Comparison of ENCODE assay signal across 11 cellular contexts in genomic region chr4:101334963-101335572, GRCh38. TPM values are rescaled to one million over a fixed set of nuclear protein-coding genes. Genes with fewer than 3 reads are reported as not detected.
DNase-seq lines count a peak whose midpoint lies in the region; ATAC-seq and TF ChIP-seq lines count a peak whose summit lies in the region.
"Had no signal": no experiment of that assay in that cellular context is flagged by ENCODE, and none has a peak within 500 bp of the region (broad histone marks: within the 10 kb centered on the region; RNA-seq: fewer than 3 reads in every experiment).

No MANE protein-coding gene starts in this region.

- no peak overlapping the region for H4K12ac ChIP-seq in trophoblast cell (ENCODE audit: low read depth, low read length)

- peaks cover 11 to 61% (median 46%) of the 10 kb centered on the region in 7 donors for H3K4me1 Mint-ChIP-seq in naive thymus-derived CD4-positive, alpha-beta T cell

- H3K4me1 ChIP-seq in MM.1S (ENCODE audit: low read length) (peaks cover 11% of the 10 kb centered on the region), trophoblast cell (ENCODE audit: control insufficient read depth in 1 of 2, insufficient read depth in 2 of 2, low read length in 2 of 2) (no peaks in the 10 kb centered on the region)
- peaks cover 0 to 16% of the 10 kb centered on the region in 2 donors for H3K4me1 ChIP-seq in naive thymus-derived CD4-positive, alpha-beta T cell (ENCODE audit: control insufficient read depth in 2 of 2, insufficient read depth in 2 of 2, low read length in 2 of 2)

- H3K79me1 ChIP-seq in trophoblast cell (ENCODE audit: low read length) = no peaks in the 10 kb centered on the region

- H3K36me3 ChIP-seq in MM.1S (replicated peaks; ENCODE audit: insufficient read depth, low read length) (no peaks in the 10 kb centered on the region), trophoblast cell (ENCODE audit: control insufficient read depth in 1 of 2, insufficient read depth in 2 of 2, low read length in 2 of 2) (no peaks in the 10 kb centered on the region)
- H3K36me3 ChIP-seq in naive thymus-derived CD4-positive, alpha-beta T cell (ENCODE audit: control insufficient read depth in 2 of 3, insufficient read depth in 3 of 3, low read length in 3 of 3) = no peaks in the 10 kb centered on the region

- no peak overlapping the region for H2BK12ac ChIP-seq in trophoblast cell (ENCODE audit: low read length)

- H3K14ac ChIP-seq in trophoblast cell (ENCODE audit: low read length) = no peak overlapping the region

- ATAC-seq in activated CD4-positive, CD25-positive, alpha-beta regulatory T cell treated with anti-CD3 and anti-CD28 coated beads, Interleukin-2, amount 50 U/mL, for 24 hours = peak; percentile 26 to 49
- ATAC-seq in GM21825 (IDR thresholded peaks at IDR 0.05; ENCODE audit: unreplicated experiment) = peak; percentile 49
- ATAC-seq in naive thymus-derived CD4-positive, alpha-beta T cell = peak; percentile 46

- no peak overlapping the region for H4K8ac ChIP-seq in trophoblast cell (ENCODE audit: low read depth, low read length)

- H3K9me3 Mint-ChIP-seq in naive thymus-derived CD4-positive, alpha-beta T cell = peaks cover 0 to 2% (median 0%) of the 10 kb centered on the region in 11 donors
- H3K9me3 Mint-ChIP-seq: naive B cell had no signal

- no peaks in the 10 kb centered on the region for H3K9me3 ChIP-seq in MM.1S (replicated peaks; ENCODE audit: insufficient read depth, low read length)
- no peaks in the 10 kb centered on the region for H3K9me3 ChIP-seq in naive thymus-derived CD4-positive, alpha-beta T cell (ENCODE audit: control insufficient read depth in 2 of 3, low read length in 3 of 3)
- no peaks in the 10 kb centered on the region for H3K9me3 ChIP-seq in trophoblast cell (ENCODE audit: insufficient read depth, low read depth, low read length)

- no peak overlapping the region for H4K91ac ChIP-seq in trophoblast cell (ENCODE audit: low read depth, low read length)

- POLR2A ChIA-PET in naive thymus-derived CD4-positive, alpha-beta T cell (lab: Charles Lee) = no interaction called here

- no peak overlapping the region for H3K9ac ChIP-seq in MM.1S (ENCODE audit: low read length)
- no peak overlapping the region for H3K9ac ChIP-seq in trophoblast cell (ENCODE audit: low read length)

- no peak overlapping the region for H3K4ac ChIP-seq in trophoblast cell (ENCODE audit: low read depth, low read length)

- H3K27ac Mint-ChIP-seq in naive thymus-derived CD4-positive, alpha-beta T cell = no peak overlapping the region

- intact Hi-C loops in naive thymus-derived CD4-positive, alpha-beta T cell (cut with micrococcal nuclease) = no loop called here

- no peaks in the 10 kb centered on the region for H3K9me2 ChIP-seq in MM.1S (replicated peaks; ENCODE audit: insufficient read depth, low read length)

- H3K23ac ChIP-seq in trophoblast cell (ENCODE audit: low read length) = no peak overlapping the region

- TF ChIP-seq CTCF in MM.1S (IDR thresholded peaks at IDR 0.05; ENCODE audit: low read length) = no peak

- no peaks in the 10 kb centered on the region for H3F3A ChIP-seq in MM.1S (ENCODE audit: insufficient read depth, low read length)

- H3K18ac ChIP-seq in trophoblast cell (ENCODE audit: low read length) = no peak overlapping the region

- no peak overlapping the region for H2AFZ ChIP-seq in MM.1S (ENCODE audit: low read length)
- H2AFZ ChIP-seq in trophoblast cell (ENCODE audit: insufficient read depth, low read length, poor library complexity) = no peak overlapping the region

- peaks cover 0 to 47% (median 0%) of the 10 kb centered on the region in 5 donors for H3K27me3 Mint-ChIP-seq in naive thymus-derived CD4-positive, alpha-beta T cell
- H3K27me3 Mint-ChIP-seq: naive B cell had no signal

- no peaks in the 10 kb centered on the region for H3K27me3 ChIP-seq in MM.1S (replicated peaks; ENCODE audit: insufficient read depth, low read length)
- no peaks in the 10 kb centered on the region for H3K27me3 ChIP-seq in naive thymus-derived CD4-positive, alpha-beta T cell (ENCODE audit: control insufficient read depth in 2 of 2, insufficient read depth in 2 of 2, low read length in 2 of 2)
- H3K27me3 ChIP-seq in trophoblast cell (ENCODE audit: insufficient read depth, low read length) = no peaks in the 10 kb centered on the region

- no peak overlapping the region for H2BK120ac ChIP-seq in trophoblast cell (ENCODE audit: insufficient read depth, low read length, poor library complexity)

- no peak overlapping the region for H2AK5ac ChIP-seq in trophoblast cell (ENCODE audit: low read length)

- H3K36me3 Mint-ChIP-seq in naive thymus-derived CD4-positive, alpha-beta T cell = peaks cover 0 to 13% (median 3%) of the 10 kb centered on the region in 5 donors

- no peak overlapping the region for H3K4me3 Mint-ChIP-seq in naive thymus-derived CD4-positive, alpha-beta T cell

- no peak overlapping the region for H3K27ac ChIP-seq in MM.1S (ENCODE audit: low read length)
- H3K27ac ChIP-seq in naive thymus-derived CD4-positive, alpha-beta T cell (ENCODE audit: low read depth, low read length) = no peak overlapping the region
- no peak overlapping the region for H3K27ac ChIP-seq in trophoblast cell (ENCODE audit: low read depth, low read length)

- WGBS in trophoblast cell (ENCODE audit: extremely low coverage, insufficient coverage, insufficient read length) = no CpG with 5 or more reads among the region's 6 CpGs

- H3K4me3 ChIP-seq in MM.1S (ENCODE audit: low read length) = no peak overlapping the region
- no peak overlapping the region for H3K4me3 ChIP-seq in naive thymus-derived CD4-positive, alpha-beta T cell (ENCODE audit: low read length)
- no peak overlapping the region for H3K4me3 ChIP-seq in trophoblast cell (ENCODE audit: low read depth, low read length)

- DNase-seq in activated CD4-positive, CD25-positive, alpha-beta regulatory T cell treated with anti-CD3 and anti-CD28 coated beads, Interleukin-2, amount 50 U/mL, for 72 hours = no peak
- DNase-seq in MM.1S (peak; percentile 71), HCEC 1CT (no peak), trophoblast cell (no peak)
- DNase-seq in naive thymus-derived CD4-positive, alpha-beta T cell = no peak
- no peak for DNase-seq in activated CD8-positive, alpha-beta memory T cell treated with anti-CD3 and anti-CD28 coated beads, Interleukin-2, amount 50 U/mL, for 4 hours
- DNase-seq: amniotic stem cell, naive B cell, NCI-H345 had no signal

- no peak overlapping the region for H2BK5ac ChIP-seq in trophoblast cell (ENCODE audit: low read depth, low read length, poor library complexity)

- H4K20me1 ChIP-seq in MM.1S (ENCODE audit: insufficient read depth, low read length) = no peaks in the 10 kb centered on the region

- H3K79me2 ChIP-seq in MM.1S (ENCODE audit: low read length) (peaks cover 88% of the 10 kb centered on the region), trophoblast cell (ENCODE audit: control insufficient read depth, insufficient read depth, low read length, poor library complexity) (no peaks in the 10 kb centered on the region)

- CTCF ChIA-PET in naive thymus-derived CD4-positive, alpha-beta T cell (lab: Charles Lee) = no interaction called here

- H3K4me2 ChIP-seq in MM.1S (ENCODE audit: low read depth, low read length) = peak overlapping the region; percentile 19
- H3K4me2 ChIP-seq in trophoblast cell (ENCODE audit: low read length) = no peak overlapping the region

RNA-seq across cellular contexts. Expression of gene PPP3CA, which starts 12.3 kb away (rescaled TPM):
- 10 to 100 TPM; 14.7 to 30.9 (median 23.8) TPM for total RNA-seq in naive thymus-derived CD4-positive, alpha-beta T cell
- polyA plus RNA-seq in naive thymus-derived CD4-positive, alpha-beta T cell = 1 to 10 TPM; 2.9 to 5.6 TPM
- 28.0 TPM in 2 replicates for polyA plus RNA-seq in trophoblast cell (2013)
